1 cellular context compared by ENCODE assay signal in genomic region chr3:40524571-40525285, GRCh38.
TF ChIP-seq lines count a peak whose summit lies in the region.

Gene ZNF621, plus strand, starts transcription at chr3:40524960. Its CDS starts 881 bp downstream, at chr3:40525841.

TF ChIP-seq in K562, 482 proteins besides CTCF, POLR2A, EP300 and RAD21 (continued from another document and continues in another):
- TF ChIP-seq ZNF655 (CRISPR knock-in tag; IDR thresholded peaks at IDR 0.05) (no peak), PREB (CRISPR knock-in tag; IDR thresholded peaks at IDR 0.05) (no peak), AFF1 (IDR thresholded peaks at IDR 0.05; ENCODE audit: low read depth in 1 of 2, partially characterized antibody in 2 of 2) (no peak), EZH2 (IDR thresholded peaks at IDR 0.05; ENCODE audit: borderline replicate concordance, low read depth, low read length) (no peak), HOMEZ (CRISPR knock-in tag; IDR thresholded peaks at IDR 0.05) (no peak), GTF2F1 (IDR thresholded peaks at IDR 0.05; ENCODE audit: low read depth, low read length) (peak; percentile 37; the same call in 1 of the 2 replicates), ZBTB26 (CRISPR knock-in tag; IDR thresholded peaks at IDR 0.05) (peak; percentile 56; the same call in 1 of the 2 replicates), EP400 (IDR thresholded peaks at IDR 0.05) (peak; percentile 95), ZBTB1 (CRISPR knock-in tag; IDR thresholded peaks at IDR 0.05; ENCODE audit: borderline replicate concordance, low read depth) (no peak; the same call in 1 of the 2 replicates), ETV5 (CRISPR knock-in tag; IDR thresholded peaks at IDR 0.05; ENCODE audit: low read depth) (peak; percentile 91), ELK3 (CRISPR knock-in tag; IDR thresholded peaks at IDR 0.05) (no peak), HDAC3 (IDR thresholded peaks at IDR 0.05; ENCODE audit: borderline replicate concordance, partially characterized antibody) (no peak), MITF (IDR thresholded peaks at IDR 0.05) (peak; percentile 42; the same call in 1 of the 2 replicates), RBM14 (IDR thresholded peaks at IDR 0.05; ENCODE audit: borderline replicate concordance, insufficient read depth, low read depth, low read length) (no peak), DDX20 (tag; IDR thresholded peaks at IDR 0.05; ENCODE audit: low read depth) (no peak), HNRNPL (IDR thresholded peaks at IDR 0.05; ENCODE audit: low read depth, low read length) (peak; percentile 83; the same call in 1 of the 2 replicates), ATF2 (CRISPR knock-in tag; IDR thresholded peaks at IDR 0.05) (no peak; the same call in 1 of the 2 replicates), ZKSCAN1 (IDR thresholded peaks at IDR 0.05; ENCODE audit: low read depth, low read length) (no peak), TRIM28 (IDR thresholded peaks at IDR 0.05) (no peak), ATF7 (IDR thresholded peaks at IDR 0.05) (peak; percentile 70), PHTF2 (CRISPR knock-in tag; IDR thresholded peaks at IDR 0.05) (no peak), MAFG (tag; conservative IDR thresholded peaks at IDR 0.05) (no peak), CHD7 (IDR thresholded peaks at IDR 0.05; ENCODE audit: low read depth, low read length) (no peak), HNRNPH1 (optimal IDR thresholded peaks at IDR 0.05; ENCODE audit: low read depth, low read length) (no peak), ZFP30 (CRISPR knock-in tag; IDR thresholded peaks at IDR 0.05; ENCODE audit: borderline replicate concordance) (no peak), NEUROD1 (IDR thresholded peaks at IDR 0.05; ENCODE audit: borderline replicate concordance, low read depth, low read length, partially characterized antibody) (peak; percentile 50), ZNF23 (CRISPR knock-in tag; IDR thresholded peaks at IDR 0.05) (no peak)
